In the genomic region with DNA sequence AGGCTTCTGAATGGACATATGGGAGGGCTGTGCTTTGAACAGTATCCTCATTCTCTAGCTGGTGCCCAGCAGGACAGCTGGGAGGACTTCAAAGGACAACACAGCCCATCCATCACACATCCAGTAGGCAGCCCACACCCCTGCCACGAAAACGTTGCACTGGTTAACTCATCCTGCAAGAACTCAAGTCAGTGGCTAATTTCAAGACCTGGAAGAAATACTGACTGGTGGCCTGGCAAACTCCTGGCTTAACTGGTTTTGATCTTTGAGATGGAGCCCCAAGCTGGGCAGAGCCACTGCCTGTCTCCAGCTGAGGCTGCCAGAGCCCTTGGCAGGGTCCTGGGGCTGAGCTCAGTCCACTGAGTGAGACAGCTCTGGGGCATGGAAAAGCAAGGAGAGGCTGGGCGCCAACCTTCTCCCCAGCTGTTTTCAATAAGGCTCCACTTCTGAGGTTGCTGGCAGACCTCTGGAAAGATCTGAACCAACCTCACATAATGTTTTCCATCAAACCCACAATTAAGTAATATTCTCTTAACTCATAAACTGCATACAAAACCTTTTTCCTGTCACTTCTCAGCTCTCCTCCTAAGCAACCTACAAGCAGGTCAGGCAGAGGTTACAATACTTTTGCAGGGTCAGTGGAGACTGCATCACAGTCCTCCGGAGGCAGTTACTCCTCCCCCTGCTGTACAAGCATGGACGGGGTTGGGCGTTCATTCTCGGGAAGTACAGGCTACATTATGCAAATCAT, we compare ENCODE assay signal across 12 cellular contexts.
A peak's percentile ranks its signal among the peaks of the same experiment; 100 is the strongest.
DNase-seq lines count a peak whose midpoint lies in the region; ATAC-seq, FAIRE-seq and TF ChIP-seq lines count a peak whose summit lies in the region.
"Had no signal": no experiment of that assay in that cellular context is flagged by ENCODE, and none has a peak within 500 bp of the region (broad histone marks: within the 10 kb centered on the region; RNA-seq: fewer than 3 reads in every experiment).

No MANE protein-coding gene starts in this region.

- H3K36me3 ChIP-seq in BE2C (no peaks in the 10 kb centered on the region), small intestine (ENCODE audit: control insufficient read depth in 2 of 2, insufficient read depth in 2 of 2, low read length in 2 of 2) (no peaks in the 10 kb centered on the region)

- H3K9me3 ChIP-seq in BE2C (no peaks in the 10 kb centered on the region), small intestine (ENCODE audit: control insufficient read depth, low read depth) (no peaks in the 10 kb centered on the region)

- 69 to 79% (median 77%) methylated on average over 7 of the region's 7 CpGs for WGBS in small intestine, 3 donors

- in situ Hi-C loops in SK-MEL-5 (cut with HindIII; ENCODE audit: low pct_unique_long_range_greater_than_20kb, low sequenced_read_pairs), result no loop called here

- POLR2A ChIA-PET in activated CD4-positive, alpha-beta T cell treated with anti-CD3 and anti-CD28 coated beads for 36 hours (lab: Charles Lee), result interaction anchor here (0.6 to 0.7 kb wide), 2 partner anchors 18 to 111 kb away, joined by 3 to 4 read pairs; no protein-coding TSS in a partner anchor

- peaks cover 3% of the 10 kb centered on the region; the same call in 1 of the 2 replicates for H3K4me1 ChIP-seq in BE2C
- no peaks in the 10 kb centered on the region for H3K4me1 ChIP-seq in small intestine (ENCODE audit: control insufficient read depth in 2 of 2, insufficient read depth in 1 of 2, low read depth in 1 of 2, low read length in 1 of 2)

- DNase-seq in BE2C, result peak; percentile 24
- DNase-seq in SK-MEL-5 (ENCODE audit: low read depth, low spot score), result peak; percentile 40
- DNase-seq in foreskin fibroblast, result peak; percentile 87 to 94
- peak in 7 of 10 donors; percentile 26 to 94 (median 47) for DNase-seq in posterior cingulate gyrus
- DNase-seq in activated CD8-positive, alpha-beta memory T cell treated with anti-CD3 and anti-CD28 coated beads for 24 hours, result no peak
- no peak for DNase-seq in small intestine
- DNase-seq in activated CD4-positive, alpha-beta T cell treated with anti-CD3 and anti-CD28 coated beads for 36 hours, result no peak
- DNase-seq: activated CD8-positive, alpha-beta memory T cell treated with anti-CD3 and anti-CD28 coated beads, Interleukin-2, amount 50 U/mL, for 4 hours; H7; NCI-H2029 treated with DMSO at 0.1 percent for 48 hours had no signal

- H3K4me1 Mint-ChIP-seq in activated CD4-positive, alpha-beta T cell treated with anti-CD3 and anti-CD28 coated beads for 36 hours, result no peaks in the 10 kb centered on the region
- H3K4me1 Mint-ChIP-seq: central memory CD8-positive, alpha-beta T cell had no signal

- H3K9me3 Mint-ChIP-seq in activated CD4-positive, alpha-beta T cell treated with anti-CD3 and anti-CD28 coated beads for 36 hours (ENCODE audit: low read depth), result no peaks in the 10 kb centered on the region
- H3K9me3 Mint-ChIP-seq: central memory CD8-positive, alpha-beta T cell had no signal

- no peak for ATAC-seq in activated CD4-positive, alpha-beta T cell treated with anti-CD3 and anti-CD28 coated beads for 36 hours
- no peak for ATAC-seq in HG02571 (IDR thresholded peaks at IDR 0.05; ENCODE audit: unreplicated experiment)

- H3K27ac ChIP-seq in small intestine (ENCODE audit: low read depth in 1 of 2, low read length in 1 of 2), result no peak overlapping the region

- H3K27me3 ChIP-seq in BE2C, result no peaks in the 10 kb centered on the region
- H3K27me3 ChIP-seq in small intestine (ENCODE audit: control insufficient read depth in 2 of 2, insufficient read depth in 2 of 2, low read length in 2 of 2), result no peaks in the 10 kb centered on the region

- FAIRE-seq in small intestine (lab: Jason Lieb, UNC), result no peak

- no peak overlapping the region for H3K27ac Mint-ChIP-seq in activated CD4-positive, alpha-beta T cell treated with anti-CD3 and anti-CD28 coated beads for 36 hours

- intact Hi-C loops in posterior cingulate gyrus (cut with DNase I), result no loop called here
- intact Hi-C loops in activated CD4-positive, alpha-beta T cell treated with anti-CD3 and anti-CD28 coated beads for 36 hours (cut with DNase I, micrococcal nuclease), result no loop called here

- CTCF ChIA-PET in activated CD4-positive, alpha-beta T cell treated with anti-CD3 and anti-CD28 coated beads for 36 hours (lab: Charles Lee), result no interaction called here

- H3K4me3 Mint-ChIP-seq in activated CD4-positive, alpha-beta T cell treated with anti-CD3 and anti-CD28 coated beads for 36 hours, result no peak overlapping the region
- H3K4me3 Mint-ChIP-seq: central memory CD8-positive, alpha-beta T cell had no signal

- H3K27me3 Mint-ChIP-seq in activated CD4-positive, alpha-beta T cell treated with anti-CD3 and anti-CD28 coated beads for 36 hours, result peaks cover under 1% of the 10 kb centered on the region

- H3K36me3 Mint-ChIP-seq in activated CD4-positive, alpha-beta T cell treated with anti-CD3 and anti-CD28 coated beads for 36 hours (ENCODE audit: low read depth), result no peaks in the 10 kb centered on the region

- TF ChIP-seq CTCF in BE2C (IDR thresholded peaks at IDR 0.05; ENCODE audit: low read depth, low read length) (no peak), foreskin fibroblast (IDR thresholded peaks at IDR 0.05; ENCODE audit: low read depth, low read length) (no peak)

- no peak overlapping the region for H3K4me3 ChIP-seq in BE2C (ENCODE audit: low read depth, low read length)
- H3K4me3 ChIP-seq in foreskin fibroblast (ENCODE audit: low read depth in 1 of 2, low read length in 2 of 2), result no peak overlapping the region
- H3K4me3 ChIP-seq in small intestine (ENCODE audit: low read depth in 1 of 2, low read length in 2 of 2), result no peak overlapping the region

Comparison
In these comparisons a context has a peak if more than half of its experiments do, and no peak if none do; other contexts are left out.
1. DNase-seq: peak in BE2C (single experiment), SK-MEL-5 (single experiment), foreskin fibroblast (2 of 2) and posterior cingulate gyrus (7 of 10); none in activated CD8-positive, alpha-beta memory T cell treated with anti-CD3 and anti-CD28 coated beads for 24 hours (single experiment), small intestine (single experiment) and activated CD4-positive, alpha-beta T cell treated with anti-CD3 and anti-CD28 coated beads for 36 hours (single experiment).